ENCODE assay signal across 8 cellular contexts in genomic region chr3:15097889-15098288, GRCh38. TPM values are rescaled to one million over a fixed set of nuclear protein-coding genes. Genes with fewer than 3 reads are reported as not detected.
A peak's percentile ranks its signal among the peaks of the same experiment; 100 is the strongest.
DNase-seq lines count a peak whose midpoint lies in the region; ATAC-seq and TF ChIP-seq lines count a peak whose summit lies in the region.

No MANE protein-coding gene starts in this region.

- peaks cover 47% of the 10 kb centered on the region for H3K4me1 Mint-ChIP-seq in activated CD8-positive, alpha-beta T cell treated with anti-CD3 and anti-CD28 coated beads, Interleukin-2, amount 10 ng/mL, durations not matched to agents 7 days and 5 days (ENCODE audit: low read depth)
- H3K4me1 Mint-ChIP-seq in glutamatergic neuron (ENCODE audit: low read depth, unreplicated experiment), result peaks cover 8% of the 10 kb centered on the region

- H3K27me3 ChIP-seq in HUES48 (ENCODE audit: control insufficient read depth, insufficient read depth, low read length), result no peaks in the 10 kb centered on the region

- H3K4me3 ChIP-seq in HUES48 (ENCODE audit: low read depth, low read length), result peak overlapping the region; percentile 70

- peaks cover 2% of the 10 kb centered on the region for H3K27me3 Mint-ChIP-seq in activated CD8-positive, alpha-beta T cell treated with anti-CD3 and anti-CD28 coated beads, Interleukin-2, amount 10 ng/mL, durations not matched to agents 7 days and 5 days (ENCODE audit: low read depth)
- peaks cover 1% of the 10 kb centered on the region for H3K27me3 Mint-ChIP-seq in glutamatergic neuron (ENCODE audit: unreplicated experiment)

- peak overlapping the region; percentile 97 for H3K27ac Mint-ChIP-seq in activated CD8-positive, alpha-beta T cell treated with anti-CD3 and anti-CD28 coated beads, Interleukin-2, amount 10 ng/mL, durations not matched to agents 7 days and 5 days
- peak overlapping the region; percentile 30 for H3K27ac Mint-ChIP-seq in glutamatergic neuron (ENCODE audit: unreplicated experiment)

- H3K4me3 Mint-ChIP-seq in activated CD8-positive, alpha-beta T cell treated with anti-CD3 and anti-CD28 coated beads, Interleukin-2, amount 10 ng/mL, durations not matched to agents 7 days and 5 days, result peak overlapping the region; percentile 93
- peak overlapping the region; percentile 100 for H3K4me3 Mint-ChIP-seq in glutamatergic neuron (ENCODE audit: unreplicated experiment)

- H3K4me1 ChIP-seq in HUES48 (ENCODE audit: control insufficient read depth, insufficient read depth, low read length), result no peaks in the 10 kb centered on the region

- ATAC-seq in activated CD8-positive, alpha-beta T cell treated with anti-CD3 and anti-CD28 coated beads, Interleukin-2, amount 10 ng/mL, durations not matched to agents 7 days and 5 days, result peak; percentile 14
- no peak for ATAC-seq in HG02970 (IDR thresholded peaks at IDR 0.05; ENCODE audit: low FRiP score, unreplicated experiment)
- no peak for ATAC-seq in GM21367 (IDR thresholded peaks at IDR 0.05; ENCODE audit: unreplicated experiment)

- H3K9me3 Mint-ChIP-seq in activated CD8-positive, alpha-beta T cell treated with anti-CD3 and anti-CD28 coated beads, Interleukin-2, amount 10 ng/mL, durations not matched to agents 7 days and 5 days (ENCODE audit: insufficient read depth), result no peaks in the 10 kb centered on the region
- H3K9me3 Mint-ChIP-seq in glutamatergic neuron (ENCODE audit: unreplicated experiment), result no peaks in the 10 kb centered on the region

- TF ChIP-seq CTCF in 22Rv1 (IDR thresholded peaks at IDR 0.05), result no peak
- no peak for TF ChIP-seq CTCF in glutamatergic neuron (IDR thresholded peaks at IDR 0.05; ENCODE audit: partially characterized antibody, unreplicated experiment)

- no peaks in the 10 kb centered on the region for H3K9me3 ChIP-seq in HUES48 (ENCODE audit: control insufficient read depth, insufficient read depth, low read length)

- H3K9ac ChIP-seq in HUES48 (ENCODE audit: low read depth, low read length), result no peak overlapping the region

- peaks cover 37% of the 10 kb centered on the region for H3K36me3 Mint-ChIP-seq in activated CD8-positive, alpha-beta T cell treated with anti-CD3 and anti-CD28 coated beads, Interleukin-2, amount 10 ng/mL, durations not matched to agents 7 days and 5 days (ENCODE audit: low read depth)
- H3K36me3 Mint-ChIP-seq in glutamatergic neuron (ENCODE audit: unreplicated experiment), result no peaks in the 10 kb centered on the region

- H3K27ac ChIP-seq in 22Rv1 (peak overlapping the region; percentile 66), HUES48 (ENCODE audit: low read depth, low read length) (no peak overlapping the region)

- DNase-seq in activated CD8-positive, alpha-beta T cell treated with anti-CD3 and anti-CD28 coated beads, Interleukin-2, amount 10 ng/mL, durations not matched to agents 7 days and 5 days, result peak; percentile 52
- no peak for DNase-seq in glutamatergic neuron
- DNase-seq in stimulated activated CD8-positive, alpha-beta memory T cell treated with anti-CD3 and anti-CD28 coated beads, Interleukin-12 subunit alpha, Interleukin-12 subunit beta, amount 100 ng/mL, for 4 hours (ENCODE audit: low read depth), result peak; percentile 17
- DNase-seq in retina, result no peak

- CTCF ChIA-PET in activated CD8-positive, alpha-beta T cell treated with anti-CD3 and anti-CD28 coated beads, Interleukin-2, amount 10 ng/mL, durations not matched to agents 7 days and 5 days (lab: Charles Lee), result interaction anchor here (0.9 to 2.2 kb wide), 3 partner anchors 11 to 307 kb away, joined by 3 to 19 read pairs (median 4); no protein-coding TSS in a partner anchor

- POLR2A ChIA-PET in activated CD8-positive, alpha-beta T cell treated with anti-CD3 and anti-CD28 coated beads, Interleukin-2, amount 10 ng/mL, durations not matched to agents 7 days and 5 days (lab: Charles Lee), result interaction anchor here (0.7 to 3.4 kb wide), 6 partner anchors 8 to 227 kb away, joined by 3 to 21 read pairs (median 4); partner anchors contain the start of genes MRPS25 and NR2C2

- peaks cover 23% of the 10 kb centered on the region for H3K36me3 ChIP-seq in HUES48 (ENCODE audit: control insufficient read depth, insufficient read depth, low read length)

RNA-seq across cellular contexts. Expression of gene RBSN, which starts 1.1 kb away (rescaled TPM):
- total RNA-seq in activated CD8-positive, alpha-beta T cell treated with anti-CD3 and anti-CD28 coated beads, Interleukin-2, amount 10 ng/mL, durations not matched to agents 7 days and 5 days, result 10 to 100 TPM; 16.4 to 17.8 TPM
- total RNA-seq in glutamatergic neuron (ENCODE audit: unreplicated experiment), result 29.4 TPM

RNA-seq across cellular contexts. Expression of gene MRPS25, which starts 32.8 kb away (rescaled TPM):
- 10 to 100 TPM; 58.5 to 64.6 TPM for total RNA-seq in activated CD8-positive, alpha-beta T cell treated with anti-CD3 and anti-CD28 coated beads, Interleukin-2, amount 10 ng/mL, durations not matched to agents 7 days and 5 days
- total RNA-seq in glutamatergic neuron (ENCODE audit: unreplicated experiment), result 141 TPM

Comparison
In these comparisons a context has a peak if more than half of its experiments do, and no peak if none do; other contexts are left out.
1. DNase-seq: peak in activated CD8-positive, alpha-beta T cell treated with anti-CD3 and anti-CD28 coated beads, Interleukin-2, amount 10 ng/mL, durations not matched to agents 7 days and 5 days (single experiment) and stimulated activated CD8-positive, alpha-beta memory T cell treated with anti-CD3 and anti-CD28 coated beads, Interleukin-12 subunit alpha, Interleukin-12 subunit beta, amount 100 ng/mL, for 4 hours (single experiment); none in glutamatergic neuron (single experiment) and retina (single experiment).